In the genomic region with DNA sequence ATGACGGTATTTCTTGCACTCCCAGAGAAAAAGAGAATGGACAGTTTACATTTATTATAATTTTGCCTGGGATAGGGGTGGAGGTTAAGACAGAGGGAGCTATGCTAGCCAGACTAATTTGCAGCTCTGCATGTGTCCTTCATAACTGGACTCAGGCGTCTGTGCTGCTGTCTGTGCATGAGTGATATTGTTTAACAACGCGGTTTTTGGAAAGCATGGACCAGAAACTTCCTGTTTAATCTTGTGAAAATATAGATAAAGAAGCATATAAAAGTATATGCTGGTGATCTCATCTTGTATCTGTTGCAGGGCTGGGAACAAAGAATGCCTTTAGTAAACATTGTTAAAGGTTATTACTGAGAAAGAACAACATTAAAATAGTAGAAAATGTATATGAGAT, we compare ENCODE assay signal across 21 cellular contexts.
DNase-seq lines count a peak whose midpoint lies in the region; TF ChIP-seq lines count a peak whose summit lies in the region.
"Had no signal": no experiment of that assay in that cellular context is flagged by ENCODE, and none has a peak within 500 bp of the region (broad histone marks: within the 10 kb centered on the region; RNA-seq: fewer than 3 reads in every experiment).

No MANE protein-coding gene starts in this region.

- no peaks in the 10 kb centered on the region for H3K27me3 Mint-ChIP-seq in nephron (ENCODE audit: low read depth)
- H3K27me3 Mint-ChIP-seq: B cell had no signal

- DNase-seq in Daoy (ENCODE audit: low read depth) (peak; percentile 28), brain microvascular endothelial cell (peak; percentile 53), A172 (ENCODE audit: low spot score) (no peak), lower leg skin (ENCODE audit: low spot score in 2 of 2) (no peak), transverse colon (no peak)
- DNase-seq: Caco-2; CD4-positive, CD25-positive, alpha-beta regulatory T cell; DMS153; HFFc6; NCI-H1105 treated with DMSO at 0.1 percent for 48 hours; NCI-H1694 treated with DMSO at 0.1 percent for 48 hours; NCI-H2107; NCI-H226; NCI-H524; Peyer's patch had no signal

- TF ChIP-seq POLR2A in lower leg skin (IDR thresholded peaks at IDR 0.05) (no peak), transverse colon (IDR thresholded peaks at IDR 0.05) (no peak)

- H3K36me3 Mint-ChIP-seq in nephron (ENCODE audit: low read depth), result no peaks in the 10 kb centered on the region
- H3K36me3 Mint-ChIP-seq: CD4-positive, CD25-positive, alpha-beta regulatory T cell had no signal

- WGBS in lower leg skin, 2 donors, result 53 to 60% methylated on average over 4 of the region's 4 CpGs
- 11 to 31% methylated on average over 3 to 4 of the region's 4 CpGs for WGBS in transverse colon (ENCODE audit: low coverage in 1 of 2), 2 donors

- no peaks in the 10 kb centered on the region for H3K9me2 ChIP-seq in Loucy (replicated peaks; ENCODE audit: low read depth, low read length)

- H3K9me3 Mint-ChIP-seq in nephron, result peaks cover 2% of the 10 kb centered on the region
- H3K9me3 Mint-ChIP-seq: HFFc6; T-helper 1 cell treated with Interleukin-12 subunit alpha and Interleukin-12 subunit beta and Interleukin-4 antibody, amounts not matched to agents 30 μg/mL and 1 μg/mL, for 36 hours had no signal

- no peak for TF ChIP-seq EP300 in transverse colon (IDR thresholded peaks at IDR 0.05; ENCODE audit: low read depth)

- 0 out of 2 replicates have a peak overlapping the region, but pooled peaks have one; percentile 50 for H2AFZ ChIP-seq in Loucy (ENCODE audit: low read length)

- H3K27me3 ChIP-seq in Loucy (ENCODE audit: insufficient read depth, low read length, poor library complexity, severe bottlenecking) (no peaks in the 10 kb centered on the region), brain microvascular endothelial cell (replicated peaks) (no peaks in the 10 kb centered on the region), transverse colon (peaks cover 21% of the 10 kb centered on the region)
- H3K27me3 ChIP-seq: Peyer's patch, SJSA1 had no signal

- no peaks in the 10 kb centered on the region for H3F3A ChIP-seq in Loucy (ENCODE audit: low read depth)

- in situ Hi-C loops in brain microvascular endothelial cell (cut with HindIII; ENCODE audit: low pct_ligation_motif_present, low sequenced_read_pairs) (no loop called here), transverse colon (cut with MboI; ENCODE audit: low pct_ligation_motif_present in 1 of 4, low pct_unique_long_range_greater_than_20kb in 1 of 4, low sequenced_read_pairs in 3 of 4) (no loop called here)

- H4K20me1 ChIP-seq in Loucy (ENCODE audit: insufficient read depth, low read length, poor library complexity, severe bottlenecking), result no peaks in the 10 kb centered on the region

- H3K4me1 Mint-ChIP-seq in nephron, result peaks cover 24% of the 10 kb centered on the region
- H3K4me1 Mint-ChIP-seq: B cell; CD4-positive, CD25-positive, alpha-beta regulatory T cell had no signal

- H3K9ac ChIP-seq in Loucy (ENCODE audit: low read depth, low read length, poor library complexity, severe bottlenecking), result peak overlapping the region; percentile 14
- H3K9ac ChIP-seq: KMS-11 had no signal

- intact Hi-C loops in lower leg skin (cut with DNase I; ENCODE audit: low total_unique reads), result no loop called here
- intact Hi-C loops in transverse colon (cut with DNase I; ENCODE audit: low total_unique reads), result no loop called here

- H3K4me3 Mint-ChIP-seq in nephron, result peak overlapping the region in 1 of 3 experiments; percentile 21
- H3K4me3 Mint-ChIP-seq: B cell; CD4-positive, CD25-positive, alpha-beta regulatory T cell; HFFc6; T-helper 1 cell treated with Interleukin-12 subunit alpha and Interleukin-12 subunit beta and Interleukin-4 antibody, amounts not matched to agents 30 μg/mL and 1 μg/mL, for 36 hours had no signal

- peak overlapping the region; percentile 50 for H3K4me2 ChIP-seq in Loucy (ENCODE audit: low read depth, low read length, poor library complexity, severe bottlenecking)
- H3K4me2 ChIP-seq: KMS-11 had no signal

- no peak overlapping the region for H3K27ac ChIP-seq in brain microvascular endothelial cell
- H3K27ac ChIP-seq in transverse colon, result no peak overlapping the region
- H3K27ac ChIP-seq: KMS-11, Peyer's patch, SJSA1 had no signal

- no peaks in the 10 kb centered on the region for H3K36me3 ChIP-seq in Loucy (ENCODE audit: insufficient read depth, low read length)
- no peaks in the 10 kb centered on the region for H3K36me3 ChIP-seq in brain microvascular endothelial cell (replicated peaks)
- no peaks in the 10 kb centered on the region for H3K36me3 ChIP-seq in transverse colon
- H3K36me3 ChIP-seq: Peyer's patch, SJSA1 had no signal

- H3K4me3 ChIP-seq in Loucy (ENCODE audit: low read length, poor library complexity, severe bottlenecking) (no peak overlapping the region), brain microvascular endothelial cell (ENCODE audit: low read depth, low read length) (no peak overlapping the region), lower leg skin (ENCODE audit: low read depth, poor library complexity, severe bottlenecking) (no peak overlapping the region), transverse colon (no peak overlapping the region)
- H3K4me3 ChIP-seq: Peyer's patch, SJSA1 had no signal

- peaks cover 19% of the 10 kb centered on the region for H3K4me1 ChIP-seq in Loucy (ENCODE audit: insufficient read depth, low read length, poor library complexity, severe bottlenecking)
- no peaks in the 10 kb centered on the region for H3K4me1 ChIP-seq in transverse colon
- H3K4me1 ChIP-seq: Caco-2, Peyer's patch, SJSA1 had no signal

- H3K27ac Mint-ChIP-seq in nephron, result peak overlapping the region; percentile 6 to 86 (median 62)
- H3K27ac Mint-ChIP-seq: B cell; HFFc6; T-helper 1 cell treated with Interleukin-12 subunit alpha and Interleukin-12 subunit beta and Interleukin-4 antibody, amounts not matched to agents 30 μg/mL and 1 μg/mL, for 36 hours had no signal

- no peak for TF ChIP-seq CTCF in Loucy (conservative IDR thresholded peaks at IDR 0.05; ENCODE audit: low read length)
- TF ChIP-seq CTCF in brain microvascular endothelial cell (IDR thresholded peaks at IDR 0.05; ENCODE audit: low read depth, low read length, missing control alignments), result no peak
- TF ChIP-seq CTCF in nephron (IDR thresholded peaks at IDR 0.05; ENCODE audit: unreplicated experiment in 3 of 3), result no peak
- TF ChIP-seq CTCF in lower leg skin (IDR thresholded peaks at IDR 0.05), result no peak
- no peak for TF ChIP-seq CTCF in transverse colon (IDR thresholded peaks at IDR 0.05)

- no peaks in the 10 kb centered on the region for H3K79me2 ChIP-seq in Loucy (ENCODE audit: insufficient read depth, low read length)

- H3K9me3 ChIP-seq in Loucy (ENCODE audit: insufficient read depth, low read depth, low read length), result no peaks in the 10 kb centered on the region
- H3K9me3 ChIP-seq in transverse colon, result no peaks in the 10 kb centered on the region
- H3K9me3 ChIP-seq: Caco-2, Peyer's patch, SJSA1 had no signal

Comparison
In these comparisons a context has a peak if more than half of its experiments do, and no peak if none do; other contexts are left out.
1. DNase-seq: peak in Daoy (single experiment) and brain microvascular endothelial cell (single experiment); none in A172 (single experiment), lower leg skin (0 of 2) and transverse colon (single experiment).